In the genomic region with DNA sequence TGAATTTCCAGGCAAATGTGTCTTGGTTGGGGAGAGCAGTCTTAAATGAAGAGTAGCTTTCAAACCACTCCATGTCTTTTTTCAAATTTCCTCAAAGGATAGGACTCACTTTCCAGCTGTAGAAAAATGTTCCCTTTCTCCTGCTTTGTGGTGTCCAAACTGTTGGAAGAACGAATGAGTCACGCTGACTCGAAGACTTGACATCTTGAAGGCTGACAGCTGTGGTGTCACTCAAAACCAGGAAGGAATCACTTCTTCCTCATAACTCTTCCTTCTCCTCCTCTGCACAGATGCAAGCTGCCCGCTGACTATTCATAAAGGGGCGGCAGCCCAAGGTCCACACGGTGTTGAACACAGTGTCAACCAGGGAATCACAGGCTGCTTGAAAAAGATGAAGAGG, we compare ENCODE assay signal across 27 cellular contexts. TPM values are rescaled to one million over a fixed set of nuclear protein-coding genes. Genes with fewer than 3 reads are reported as not detected.
DNase-seq lines count a peak whose midpoint lies in the region; ATAC-seq, FAIRE-seq and TF ChIP-seq lines count a peak whose summit lies in the region.
"Had no signal": no experiment of that assay in that cellular context is flagged by ENCODE, and none has a peak within 500 bp of the region (broad histone marks: within the 10 kb centered on the region; RNA-seq: fewer than 3 reads in every experiment).

No MANE protein-coding gene starts in this region.

- H3K27me3 Mint-ChIP-seq in activated CD4-positive, alpha-beta T cell treated with anti-CD3 and anti-CD28 coated beads, Interleukin-2, amount 10 ng/mL, durations not matched to agents 7 days and 5 days: peaks cover 2% of the 10 kb centered on the region
- H3K27me3 Mint-ChIP-seq: activated CD4-positive, alpha-beta memory T cell treated with anti-CD3 and anti-CD28 coated beads for 36 hours had no signal

- CTCF ChIA-PET in IMR-90 (lab: Yijun Ruan, JAX): no interaction called here
- CTCF ChIA-PET in K562 (lab: Yijun Ruan, JAX; ENCODE audit: low intra/inter-chr PET ratio): no interaction called here
- CTCF ChIA-PET in activated CD4-positive, alpha-beta T cell treated with anti-CD3 and anti-CD28 coated beads, Interleukin-2, amount 10 ng/mL, durations not matched to agents 7 days and 5 days (lab: Charles Lee): no interaction called here

- WGBS in IMR-90 (ENCODE audit: extremely low coverage in 2 of 2, insufficient read length in 1 of 2), 2 experiments: no CpG with 5 or more reads among the region's 6 CpGs
- whole genome bisulfite sequencing in K562 (ENCODE audit: insufficient coverage, low coverage, missing lambda C conversion rate): 17% methylated on average over 6 of the region's 6 CpGs
- WGBS in mesenchymal stem cell: 61% methylated on average over 6 of the region's 6 CpGs
- WGBS in aorta, 2 donors: 93 to 95% methylated on average over 6 of the region's 6 CpGs

- TF ChIP-seq CTCF in IMR-90 (conservative IDR thresholded peaks at IDR 0.05; ENCODE audit: low read depth, low read length) (no peak), K562 (IDR thresholded peaks at IDR 0.05 in 2 of 3, conservative IDR thresholded peaks at IDR 0.05 in 1 of 3; ENCODE audit: insufficient read depth in 2 of 3, low read depth in 1 of 3, low read length in 3 of 3) (no peak)

- H3K14ac ChIP-seq in IMR-90 (replicated peaks; ENCODE audit: low read depth, low read length) (no peak overlapping the region), mesenchymal stem cell (ENCODE audit: low read length in 2 of 2) (no peak overlapping the region)

- no peak overlapping the region for H2AK9ac ChIP-seq in IMR-90 (replicated peaks; ENCODE audit: low read depth, low read length, poor library complexity)

- H3K23ac ChIP-seq in IMR-90 (ENCODE audit: low read depth, low read length) (no peak overlapping the region), mesenchymal stem cell (ENCODE audit: low read length in 2 of 2) (no peak overlapping the region)

- no peak overlapping the region for H3K4ac ChIP-seq in IMR-90 (ENCODE audit: low read depth, low read length)
- no peak overlapping the region for H3K4ac ChIP-seq in mesenchymal stem cell (ENCODE audit: low read depth in 1 of 2, low read length in 2 of 2)

- H3K27me3 ChIP-seq in IMR-90 (ENCODE audit: control insufficient read depth, insufficient read depth, low read length) (peaks cover 2% of the 10 kb centered on the region; the same call in 1 of the 2 replicates), K562 (ENCODE audit: control insufficient read depth in 2 of 2, insufficient read depth in 2 of 2, low read length in 2 of 2) (0 out of 5 replicates have a peak, but pooled peaks cover 0 to 5% of the 10 kb centered on the region in 2 experiments), mesenchymal stem cell (ENCODE audit: control insufficient read depth in 1 of 2, insufficient read depth in 1 of 2, low read length in 2 of 2) (no peaks in the 10 kb centered on the region), aorta (ENCODE audit: control insufficient read depth in 1 of 2, insufficient read depth in 2 of 2, low read length in 1 of 2) (no peaks in the 10 kb centered on the region)
- H3K27me3 ChIP-seq: neutrophil had no signal

- H2BK120ac ChIP-seq in IMR-90 (ENCODE audit: low read depth, low read length) (no peak overlapping the region), mesenchymal stem cell (ENCODE audit: low read depth, low read length) (no peak overlapping the region)

- H2AFZ ChIP-seq in IMR-90 (replicated peaks; ENCODE audit: low read length, poor library complexity): no peak overlapping the region
- peak overlapping the region; percentile 62 for H2AFZ ChIP-seq in K562 (ENCODE audit: low read depth, low read length)
- H2AFZ ChIP-seq in mesenchymal stem cell (ENCODE audit: low read depth, low read length): no peak overlapping the region

- H3K4me1 ChIP-seq in IMR-90 (ENCODE audit: control insufficient read depth, insufficient read depth, low read length) (no peaks in the 10 kb centered on the region), K562 (replicated peaks in 1 of 2; ENCODE audit: control insufficient read depth in 2 of 2, insufficient read depth in 2 of 2, low read length in 2 of 2) (peaks cover 4 to 14% of the 10 kb centered on the region in 2 experiments), mesenchymal stem cell (ENCODE audit: control insufficient read depth, insufficient read depth, low read depth, low read length) (no peaks in the 10 kb centered on the region), aorta (ENCODE audit: control insufficient read depth in 1 of 2, insufficient read depth in 2 of 2, low read length in 2 of 2) (no peaks in the 10 kb centered on the region)

- TF ChIP-seq RAD21 in IMR-90 (IDR thresholded peaks at IDR 0.05; ENCODE audit: low read length) (no peak), K562 (CRISPR knock-in tag; conservative IDR thresholded peaks at IDR 0.05 in 1 of 2, IDR thresholded peaks at IDR 0.05 in 1 of 2) (no peak)

- H3K4me3 Mint-ChIP-seq in stimulated activated effector memory CD8-positive, alpha-beta T cell treated with anti-CD3 and anti-CD28 coated beads, Interleukin-12 subunit alpha, Interleukin-12 subunit beta, amount 100 ng/mL, for 72 hours: no peak overlapping the region
- no peak overlapping the region for H3K4me3 Mint-ChIP-seq in activated CD4-positive, alpha-beta T cell treated with anti-CD3 and anti-CD28 coated beads, Interleukin-2, amount 10 ng/mL, durations not matched to agents 7 days and 5 days
- H3K4me3 Mint-ChIP-seq: activated CD4-positive, alpha-beta memory T cell treated with anti-CD3 and anti-CD28 coated beads for 36 hours; CD4-positive, alpha-beta T cell; T-helper 1 cell treated with Interleukin-12 subunit alpha and Interleukin-12 subunit beta and Interleukin-4 antibody, amounts not matched to agents 30 μg/mL and 1 μg/mL, for 36 hours had no signal

- no TSS peak for BruUV-seq in IMR-90 (replicated peaks; lab: Mats Ljungman, UMichigan)
- BruUV-seq in K562 (replicated peaks; lab: Mats Ljungman, UMichigan): no TSS peak

- H3K79me2 ChIP-seq in K562 (ENCODE audit: control insufficient read depth, insufficient read depth, low read length): no peaks in the 10 kb centered on the region

- TF ChIP-seq EP300 in K562 (IDR thresholded peaks at IDR 0.05; ENCODE audit: low read length): no peak

- no peaks in the 10 kb centered on the region for H4K20me1 ChIP-seq in IMR-90 (ENCODE audit: insufficient read depth, low read length)
- no peaks in the 10 kb centered on the region for H4K20me1 ChIP-seq in K562 (replicated peaks; ENCODE audit: control insufficient read depth, insufficient read depth, low read length)

- H2BK20ac ChIP-seq in IMR-90 (ENCODE audit: low read depth, low read length): no peak overlapping the region

- no peaks in the 10 kb centered on the region for H3K79me1 ChIP-seq in IMR-90 (ENCODE audit: low read depth in 1 of 2, low read length in 2 of 2)
- H3K79me1 ChIP-seq in mesenchymal stem cell (replicated peaks; ENCODE audit: low read length, poor library complexity, severe bottlenecking): no peaks in the 10 kb centered on the region

- no peak overlapping the region for H3K9ac ChIP-seq in IMR-90 (ENCODE audit: low read depth, low read length)
- no peak overlapping the region for H3K9ac ChIP-seq in K562 (ENCODE audit: insufficient read depth in 1 of 2, low read depth in 2 of 2, low read length in 2 of 2)
- H3K9ac ChIP-seq in mesenchymal stem cell (ENCODE audit: low read length): no peak overlapping the region

- no peak for TF ChIP-seq POLR2A in IMR-90 (IDR thresholded peaks at IDR 0.05; ENCODE audit: low read depth, low read length)
- no peak for TF ChIP-seq POLR2A in K562 (conservative IDR thresholded peaks at IDR 0.05)

- H2AK5ac ChIP-seq in IMR-90 (ENCODE audit: low read depth, low read length) (no peak overlapping the region), mesenchymal stem cell (ENCODE audit: low read length, severe bottlenecking) (no peak overlapping the region)

- no peak overlapping the region for H3K4me2 ChIP-seq in IMR-90 (ENCODE audit: low read depth, low read length)
- H3K4me2 ChIP-seq in K562 (ENCODE audit: insufficient read depth, low read length): no peak overlapping the region; the same call in 1 of the 2 replicates
- H3K4me2 ChIP-seq in mesenchymal stem cell (ENCODE audit: low read length, poor library complexity, severe bottlenecking): no peak overlapping the region

- POLR2A ChIA-PET in IMR-90 (lab: Charles Lee; ENCODE audit: unreplicated experiment) (no interaction called here), K562 (lab: Yijun Ruan, JAX) (interaction anchor here (2.5 kb wide), 1 partner anchor 8 kb away, joined by 11 read pairs; no protein-coding TSS in a partner anchor)
- POLR2A ChIA-PET in activated CD4-positive, alpha-beta T cell treated with anti-CD3 and anti-CD28 coated beads, Interleukin-2, amount 10 ng/mL, durations not matched to agents 7 days and 5 days (lab: Charles Lee): no interaction called here

- H2BK15ac ChIP-seq in IMR-90 (ENCODE audit: low read depth, low read length) (no peak overlapping the region), mesenchymal stem cell (ENCODE audit: low read depth, poor library complexity, severe bottlenecking) (no peak overlapping the region)

- no peak overlapping the region for H4K91ac ChIP-seq in IMR-90 (ENCODE audit: insufficient read depth, low read depth, low read length)
- H4K91ac ChIP-seq in mesenchymal stem cell (ENCODE audit: low read length): no peak overlapping the region

- no peaks in the 10 kb centered on the region for H3K36me3 Mint-ChIP-seq in stimulated activated effector memory CD8-positive, alpha-beta T cell treated with anti-CD3 and anti-CD28 coated beads, Interleukin-12 subunit alpha, Interleukin-12 subunit beta, amount 100 ng/mL, for 72 hours
- H3K36me3 Mint-ChIP-seq in activated CD4-positive, alpha-beta T cell treated with anti-CD3 and anti-CD28 coated beads, Interleukin-2, amount 10 ng/mL, durations not matched to agents 7 days and 5 days (ENCODE audit: low read depth): no peaks in the 10 kb centered on the region
- H3K36me3 Mint-ChIP-seq: activated CD4-positive, alpha-beta memory T cell treated with anti-CD3 and anti-CD28 coated beads for 36 hours had no signal

- no peaks in the 10 kb centered on the region for H3K36me3 ChIP-seq in IMR-90 (ENCODE audit: control insufficient read depth, insufficient read depth, low read length)
- no peaks in the 10 kb centered on the region for H3K36me3 ChIP-seq in K562 (ENCODE audit: control insufficient read depth, insufficient read depth, low read length)
- no peaks in the 10 kb centered on the region for H3K36me3 ChIP-seq in mesenchymal stem cell (ENCODE audit: control insufficient read depth in 1 of 2, insufficient read depth in 2 of 2, low read depth in 1 of 2, low read length in 2 of 2)
- no peaks in the 10 kb centered on the region for H3K36me3 ChIP-seq in aorta (ENCODE audit: control insufficient read depth in 1 of 2, insufficient read depth in 2 of 2, low read length in 1 of 2)
- H3K36me3 ChIP-seq: left ventricle myocardium inferior, neutrophil, thoracic aorta, WERI-Rb-1 had no signal

- no peak overlapping the region for H4K8ac ChIP-seq in IMR-90 (ENCODE audit: low read depth in 2 of 2, low read length in 2 of 2)
- H4K8ac ChIP-seq in mesenchymal stem cell (ENCODE audit: low read length): no peak overlapping the region

- H3K4me1 Mint-ChIP-seq in stimulated activated effector memory CD8-positive, alpha-beta T cell treated with anti-CD3 and anti-CD28 coated beads, Interleukin-12 subunit alpha, Interleukin-12 subunit beta, amount 100 ng/mL, for 72 hours: no peaks in the 10 kb centered on the region
- H3K4me1 Mint-ChIP-seq in activated CD4-positive, alpha-beta T cell treated with anti-CD3 and anti-CD28 coated beads, Interleukin-2, amount 10 ng/mL, durations not matched to agents 7 days and 5 days: no peaks in the 10 kb centered on the region
- H3K4me1 Mint-ChIP-seq: IgD-negative memory B cell had no signal

- intact Hi-C loops in IMR-90 (cut with micrococcal nuclease) (no loop called here), K562 (cut with micrococcal nuclease) (no loop called here), aorta (cut with DNase I) (no loop called here)

- H2BK5ac ChIP-seq in IMR-90 (ENCODE audit: low read depth, low read length, poor library complexity, severe bottlenecking) (no peak overlapping the region), mesenchymal stem cell (ENCODE audit: low read depth, low read length, poor library complexity, severe bottlenecking) (no peak overlapping the region)

- in situ Hi-C loops in IMR-90 (cut with MboI; ENCODE audit: low sequenced_read_pairs): no loop called here
- in situ Hi-C loops in K562 (cut with MboI): no loop called here

- no peak overlapping the region for H3K4me3 ChIP-seq in IMR-90 (ENCODE audit: insufficient read depth, low read depth, low read length)
- H3K4me3 ChIP-seq in K562: no peak overlapping the region
- no peak overlapping the region for H3K4me3 ChIP-seq in mesenchymal stem cell (ENCODE audit: insufficient read depth in 1 of 2, low read depth in 1 of 2, low read length in 2 of 2)
- H3K4me3 ChIP-seq in aorta (ENCODE audit: low read length in 2 of 2): no peak overlapping the region
- H3K4me3 ChIP-seq: left ventricle myocardium inferior, thoracic aorta had no signal

- H2BK12ac ChIP-seq in mesenchymal stem cell (ENCODE audit: low read length in 2 of 2): no peak overlapping the region

- H4K5ac ChIP-seq in IMR-90 (ENCODE audit: low read depth, low read length): no peak overlapping the region

- no peak overlapping the region for H3K27ac ChIP-seq in IMR-90 (ENCODE audit: insufficient read depth, low read length)
- H3K27ac ChIP-seq in K562 (ENCODE audit: extremely low read depth, low read depth, low read length): no peak overlapping the region
- H3K27ac ChIP-seq in mesenchymal stem cell (ENCODE audit: low read length, poor library complexity, severe bottlenecking): no peak overlapping the region
- no peak overlapping the region for H3K27ac ChIP-seq in aorta (ENCODE audit: low read depth in 1 of 2, low read length in 2 of 2)
- H3K27ac ChIP-seq: left ventricle myocardium inferior, neutrophil, thoracic aorta, WERI-Rb-1 had no signal

- H3K18ac ChIP-seq in IMR-90 (ENCODE audit: low read depth, low read length): no peak overlapping the region
- no peak overlapping the region for H3K18ac ChIP-seq in mesenchymal stem cell (ENCODE audit: low read depth in 1 of 2, low read length in 2 of 2)

- no peak overlapping the region for H3K56ac ChIP-seq in IMR-90 (ENCODE audit: extremely low read depth, insufficient read depth, low read length)

- FAIRE-seq in K562 (lab: Jason Lieb, UNC): no peak

- H3K9me1 ChIP-seq in IMR-90 (ENCODE audit: insufficient read depth, low read length) (no peaks in the 10 kb centered on the region), K562 (ENCODE audit: control insufficient read depth, insufficient read depth, low read length) (no peaks in the 10 kb centered on the region)

- ATAC-seq in IMR-90 (ENCODE audit: low read depth) (no peak), K562 (no peak), aorta (ENCODE audit: low FRiP score) (no peak)
- no peak for ATAC-seq in stimulated activated effector memory CD8-positive, alpha-beta T cell treated with anti-CD3 and anti-CD28 coated beads, Interleukin-12 subunit alpha, Interleukin-12 subunit beta, amount 100 ng/mL, for 72 hours

- H3K9me3 ChIP-seq in IMR-90 (ENCODE audit: control insufficient read depth, insufficient read depth, low read length) (no peaks in the 10 kb centered on the region), K562 (replicated peaks; ENCODE audit: control insufficient read depth, insufficient read depth, low read depth, low read length) (no peaks in the 10 kb centered on the region), mesenchymal stem cell (ENCODE audit: control insufficient read depth, low read length) (no peaks in the 10 kb centered on the region), aorta (ENCODE audit: control insufficient read depth, low read length) (no peaks in the 10 kb centered on the region)
- H3K9me3 ChIP-seq: left ventricle myocardium inferior, neutrophil, thoracic aorta had no signal

- peak; percentile 13 for DNase-seq in EL
- peak; percentile 44 for DNase-seq in IMR-90
- peak in 1 of 4 experiments; percentile 34 for DNase-seq in K562 (ENCODE audit: extremely low read depth in 1 of 4, low spot score in 3 of 4)
- peak; percentile 35 for DNase-seq in mesenchymal stem cell
- DNase-seq in stimulated activated effector memory CD8-positive, alpha-beta T cell treated with anti-CD3 and anti-CD28 coated beads, Interleukin-12 subunit alpha, Interleukin-12 subunit beta, amount 100 ng/mL, for 72 hours (ENCODE audit: low spot score in 2 of 2): no peak
- no peak for DNase-seq in NCI-H2227 treated with DMSO at 0.1 percent for 48 hours (lab: John Stamatoyannopoulos, UW)
- no peak for DNase-seq in aorta
- no peak for DNase-seq in activated CD4-positive, alpha-beta T cell treated with anti-CD3 and anti-CD28 coated beads, Interleukin-2, amount 10 ng/mL, durations not matched to agents 7 days and 5 days
- DNase-seq: activated CD4-positive, alpha-beta memory T cell treated with anti-CD3 and anti-CD28 coated beads for 36 hours; activated naive CD4-positive, alpha-beta T cell; activated T-cell treated with anti-CD3 and anti-CD28 coated beads for 4 hours; amygdala; CD4-positive, alpha-beta T cell; central memory CD4-positive, alpha-beta T cell; DMS53; glutamatergic neuron; left ventricle myocardium inferior; NCI-H1048; NCI-H2029; NCI-H510A; Right ventricle myocardium superior; WERI-Rb-1 had no signal

- dilution Hi-C loops in IMR-90 (cut with HindIII; ENCODE audit: low sequenced_read_pairs, unreplicated experiment): no loop called here

- H3K9me3 Mint-ChIP-seq in stimulated activated effector memory CD8-positive, alpha-beta T cell treated with anti-CD3 and anti-CD28 coated beads, Interleukin-12 subunit alpha, Interleukin-12 subunit beta, amount 100 ng/mL, for 72 hours: no peaks in the 10 kb centered on the region
- H3K9me3 Mint-ChIP-seq in activated CD4-positive, alpha-beta T cell treated with anti-CD3 and anti-CD28 coated beads, Interleukin-2, amount 10 ng/mL, durations not matched to agents 7 days and 5 days: no peaks in the 10 kb centered on the region
- H3K9me3 Mint-ChIP-seq: activated CD4-positive, alpha-beta memory T cell treated with anti-CD3 and anti-CD28 coated beads for 36 hours; CD4-positive, alpha-beta T cell; IgD-negative memory B cell; T-helper 1 cell treated with Interleukin-12 subunit alpha and Interleukin-12 subunit beta and Interleukin-4 antibody, amounts not matched to agents 30 μg/mL and 1 μg/mL, for 36 hours had no signal

- no peak overlapping the region for H3K27ac Mint-ChIP-seq in stimulated activated effector memory CD8-positive, alpha-beta T cell treated with anti-CD3 and anti-CD28 coated beads, Interleukin-12 subunit alpha, Interleukin-12 subunit beta, amount 100 ng/mL, for 72 hours
- no peak overlapping the region for H3K27ac Mint-ChIP-seq in activated CD4-positive, alpha-beta T cell treated with anti-CD3 and anti-CD28 coated beads, Interleukin-2, amount 10 ng/mL, durations not matched to agents 7 days and 5 days
- H3K27ac Mint-ChIP-seq: activated CD4-positive, alpha-beta memory T cell treated with anti-CD3 and anti-CD28 coated beads for 36 hours; CD4-positive, alpha-beta T cell; IgD-negative memory B cell; T-helper 1 cell treated with Interleukin-12 subunit alpha and Interleukin-12 subunit beta and Interleukin-4 antibody, amounts not matched to agents 30 μg/mL and 1 μg/mL, for 36 hours had no signal

RNA-seq across cellular contexts. Expression of gene PLA2G12B, which starts 19.2 kb away (rescaled TPM):
- total RNA-seq in IMR-90 (2012; rRNA removed): not detected in 2 replicates
- not detected in 2 replicates for polyA plus RNA-seq in IMR-90 (2012; rRNA removed)
- polyA plus RNA-seq in IMR-90 (2012; cell fraction: cytosol; rRNA removed): not detected in 2 replicates
- not detected in 2 replicates for polyA plus RNA-seq in IMR-90 (2012; cell fraction: nucleus; rRNA removed; ENCODE audit: low replicate concordance)
- total RNA-seq in K562 (2011; cell fraction: chromatin; rRNA removed; ENCODE audit: low replicate concordance): not detected in 2 replicates
- not detected in 2 replicates for total RNA-seq in K562 (2011; cell fraction: nucleolus; rRNA removed)
- total RNA-seq in K562 (2011; cell fraction: nucleoplasm; rRNA removed): not detected in 2 replicates
- total RNA-seq in K562 (2014; rRNA removed): not detected in 2 replicates
- total RNA-seq in K562 (2014; rRNA removed; fragmentation: Illumina TruSeq; extraction: Trizol): not detected in 2 replicates
- total RNA-seq in K562 (2015; rRNA removed; fragmentation: Illumina TruSeq; extraction: Trizol): not detected in 2 replicates
- not detected in 2 replicates for total RNA-seq in K562 (2021)
- polyA plus RNA-seq in K562 (2011; rRNA removed): not detected in 2 replicates
- polyA plus RNA-seq in K562 (2011; cell fraction: cytosol; rRNA removed): not detected in 2 replicates
- 0.17 TPM in 1 of 2 replicates, not detected in the other for polyA plus RNA-seq in K562 (2011; cell fraction: nucleus; rRNA removed)
- not detected in 2 replicates for polyA plus RNA-seq in K562 (2012)
- not detected in 2 replicates for polyA plus RNA-seq in K562 (2014; fragmentation: Illumina TruSeq; extraction: Trizol)
- not detected for polyA plus RNA-seq in K562 (2014; fragmentation: Nextera tagmentation; extraction: Ambion mirVana)
- not detected in 2 replicates for polyA plus RNA-seq in K562 (2014; rRNA removed)
- polyA minus RNA-seq in K562 (2011; rRNA and poly(A)+ RNA removed): not detected in 2 replicates
- polyA minus RNA-seq in K562 (2011; cell fraction: cytosol; rRNA and poly(A)+ RNA removed): not detected in 2 replicates
- polyA minus RNA-seq in K562 (2011; cell fraction: nucleus; rRNA and poly(A)+ RNA removed): not detected in 2 replicates
- polyA plus RNA-seq in mesenchymal stem cell (2013, experiment 1 of 2): not detected
- polyA plus RNA-seq in mesenchymal stem cell (2013, experiment 2 of 2): not detected
- not detected for total RNA-seq in aorta
- polyA plus RNA-seq in aorta: 1 to 10 TPM in 1 of 2 donors, not detected in 1; 4.4 TPM
- total RNA-seq in activated CD4-positive, alpha-beta T cell treated with anti-CD3 and anti-CD28 coated beads, Interleukin-2, amount 10 ng/mL, durations not matched to agents 7 days and 5 days: not detected
- total RNA-seq: activated CD4-positive, alpha-beta memory T cell treated with anti-CD3 and anti-CD28 coated beads for 36 hours; CD4-positive, alpha-beta T cell; thoracic aorta had no signal
- polyA plus RNA-seq: esophagus, IgD-negative memory B cell had no signal

RNA-seq across cellular contexts. Expression of gene OIT3, which starts 41.8 kb away (rescaled TPM):
- total RNA-seq in IMR-90 (2012; rRNA removed): not detected in 2 replicates
- not detected in 2 replicates for polyA plus RNA-seq in IMR-90 (2012; rRNA removed)
- polyA plus RNA-seq in IMR-90 (2012; cell fraction: cytosol; rRNA removed): not detected in 2 replicates
- polyA plus RNA-seq in IMR-90 (2012; cell fraction: nucleus; rRNA removed; ENCODE audit: low replicate concordance): 0.06 and 0.11 TPM in 2 replicates
- not detected in 2 replicates for total RNA-seq in K562 (2011; cell fraction: chromatin; rRNA removed; ENCODE audit: low replicate concordance)
- not detected in 2 replicates for total RNA-seq in K562 (2011; cell fraction: nucleolus; rRNA removed)
- total RNA-seq in K562 (2011; cell fraction: nucleoplasm; rRNA removed): not detected in 2 replicates
- total RNA-seq in K562 (2014; rRNA removed): not detected in 2 replicates
- total RNA-seq in K562 (2014; rRNA removed; fragmentation: Illumina TruSeq; extraction: Trizol): not detected in 2 replicates
- not detected in 2 replicates for total RNA-seq in K562 (2015; rRNA removed; fragmentation: Illumina TruSeq; extraction: Trizol)
- total RNA-seq in K562 (2021): not detected in 2 replicates
- polyA plus RNA-seq in K562 (2011; rRNA removed): not detected in 2 replicates
- not detected in 2 replicates for polyA plus RNA-seq in K562 (2011; cell fraction: cytosol; rRNA removed)
- polyA plus RNA-seq in K562 (2011; cell fraction: nucleus; rRNA removed): 0.04 TPM in 1 of 2 replicates, not detected in the other
- polyA plus RNA-seq in K562 (2012): 0.03 and 0.06 TPM in 2 replicates
- not detected in 2 replicates for polyA plus RNA-seq in K562 (2014; fragmentation: Illumina TruSeq; extraction: Trizol)
- not detected for polyA plus RNA-seq in K562 (2014; fragmentation: Nextera tagmentation; extraction: Ambion mirVana)
- polyA plus RNA-seq in K562 (2014; rRNA removed): not detected in 2 replicates
- 0.15 TPM in 1 of 2 replicates, not detected in the other for polyA minus RNA-seq in K562 (2011; rRNA and poly(A)+ RNA removed)
- polyA minus RNA-seq in K562 (2011; cell fraction: cytosol; rRNA and poly(A)+ RNA removed): not detected in 2 replicates
- not detected in 2 replicates for polyA minus RNA-seq in K562 (2011; cell fraction: nucleus; rRNA and poly(A)+ RNA removed)
- not detected for polyA plus RNA-seq in mesenchymal stem cell (2013, experiment 1 of 2)
- polyA plus RNA-seq in mesenchymal stem cell (2013, experiment 2 of 2): not detected
- under 1 TPM; 0.15 to 0.23 TPM for total RNA-seq in aorta
- not detected for polyA plus RNA-seq in aorta
- not detected for total RNA-seq in activated CD4-positive, alpha-beta T cell treated with anti-CD3 and anti-CD28 coated beads, Interleukin-2, amount 10 ng/mL, durations not matched to agents 7 days and 5 days
- total RNA-seq: activated CD4-positive, alpha-beta memory T cell treated with anti-CD3 and anti-CD28 coated beads for 36 hours; CD4-positive, alpha-beta T cell; left ventricle myocardium inferior; Right ventricle myocardium superior; thoracic aorta had no signal
- polyA plus RNA-seq: IgD-negative memory B cell had no signal

Comparison
In these comparisons a context has a peak if more than half of its experiments do, and no peak if none do; other contexts are left out.
1. DNase-seq: peak in EL (single experiment), IMR-90 (single experiment) and mesenchymal stem cell (single experiment); none in stimulated activated effector memory CD8-positive, alpha-beta T cell treated with anti-CD3 and anti-CD28 coated beads, Interleukin-12 subunit alpha, Interleukin-12 subunit beta, amount 100 ng/mL, for 72 hours (0 of 2), NCI-H2227 treated with DMSO at 0.1 percent for 48 hours (single experiment), aorta (0 of 2) and activated CD4-positive, alpha-beta T cell treated with anti-CD3 and anti-CD28 coated beads, Interleukin-2, amount 10 ng/mL, durations not matched to agents 7 days and 5 days (single experiment).